Comparison of ENCODE assay signal across 18 cellular contexts in the genomic region with DNA sequence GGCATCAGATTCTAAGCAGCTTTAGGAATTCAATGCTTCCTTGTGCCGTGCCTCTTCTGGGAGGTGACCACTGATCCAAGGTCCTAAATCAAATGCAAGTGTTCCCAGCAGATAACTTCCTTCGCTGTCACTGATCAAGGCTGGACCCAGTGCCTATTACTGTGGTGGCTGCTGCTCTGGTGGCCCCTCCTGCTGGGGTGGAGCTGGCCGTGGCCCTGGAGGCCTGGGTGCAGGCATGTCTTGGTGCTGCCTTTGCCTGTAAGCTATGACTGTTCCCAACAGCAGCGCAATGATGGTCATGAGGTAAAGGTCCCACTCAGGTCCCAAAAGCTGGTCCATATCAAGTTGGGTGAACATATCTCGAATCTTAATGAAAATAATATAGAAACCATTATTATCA.
"Had no signal": no experiment of that assay in that cellular context is flagged by ENCODE, and none has a peak within 500 bp of the region (broad histone marks: within the 10 kb centered on the region; RNA-seq: fewer than 3 reads in every experiment).

No MANE protein-coding gene starts in this region.

- H3K4me3 Mint-ChIP-seq: immature natural killer cell; naive B cell; stimulated activated naive B cell treated with anti-CD40 and anti-IgM and Interleukin-4, amounts not matched to agents 10 μg/mL and 1 μg/mL and 100 μg/mL, for 72 hours; stimulated activated naive CD8-positive, alpha-beta T cell treated with anti-CD3 and anti-CD28 coated beads, Interleukin-15, amount 100 ng/mL, for 72 hours had no signal

- DNase-seq: effector memory CD4-positive, alpha-beta T cell; glutamatergic neuron; immature natural killer cell; left ventricle myocardium inferior; mesendoderm; naive B cell; sigmoid colon; stimulated activated CD4-positive, alpha-beta T cell treated with anti-CD3 and anti-CD28 coated beads, Interleukin-2, amount 100 ng/mL, for 24 hours; stimulated activated CD4-positive, alpha-beta T cell treated with anti-CD3 and anti-CD28 coated beads, Interleukin-4, amount 100 ng/mL, for 4 hours; stimulated activated naive B cell treated with anti-CD40 and anti-IgM and Interleukin-4, amounts not matched to agents 10 μg/mL and 1 μg/mL and 100 μg/mL, for 72 hours; stimulated activated naive CD8-positive, alpha-beta T cell treated with anti-CD3 and anti-CD28 coated beads, Interleukin-15, amount 100 ng/mL, for 72 hours; testis had no signal

- ATAC-seq: esophagus mucosa; gastroesophageal sphincter; stimulated activated naive B cell treated with anti-CD40 and anti-IgM and Interleukin-4, amounts not matched to agents 10 μg/mL and 1 μg/mL and 100 μg/mL, for 72 hours; stimulated activated naive CD8-positive, alpha-beta T cell treated with anti-CD3 and anti-CD28 coated beads, Interleukin-15, amount 100 ng/mL, for 72 hours had no signal

- H3K27me3 Mint-ChIP-seq: naive B cell; stimulated activated naive B cell treated with anti-CD40 and anti-IgM and Interleukin-4, amounts not matched to agents 10 μg/mL and 1 μg/mL and 100 μg/mL, for 72 hours; stimulated activated naive CD8-positive, alpha-beta T cell treated with anti-CD3 and anti-CD28 coated beads, Interleukin-15, amount 100 ng/mL, for 72 hours had no signal

- H3K9me3 Mint-ChIP-seq: naive B cell; stimulated activated naive B cell treated with anti-CD40 and anti-IgM and Interleukin-4, amounts not matched to agents 10 μg/mL and 1 μg/mL and 100 μg/mL, for 72 hours; stimulated activated naive CD8-positive, alpha-beta T cell treated with anti-CD3 and anti-CD28 coated beads, Interleukin-15, amount 100 ng/mL, for 72 hours had no signal

- H3K4me1 ChIP-seq: gastroesophageal sphincter, right atrium auricular region, testis, tibial nerve had no signal

- H3K4me3 ChIP-seq: gastroesophageal sphincter, left ventricle myocardium inferior, lung, right atrium auricular region, sigmoid colon, skin epidermis, testis, tibial nerve had no signal

- H3K27ac ChIP-seq: right atrium auricular region, sigmoid colon, skin epidermis, testis, tibial nerve had no signal

- H3K27me3 ChIP-seq: gastroesophageal sphincter, right atrium auricular region, sigmoid colon, testis, tibial nerve had no signal

- H3K9me3 ChIP-seq: gastroesophageal sphincter, left ventricle myocardium inferior, right atrium auricular region, sigmoid colon, testis, tibial nerve had no signal

- H3K27ac Mint-ChIP-seq: stimulated activated naive B cell treated with anti-CD40 and anti-IgM and Interleukin-4, amounts not matched to agents 10 μg/mL and 1 μg/mL and 100 μg/mL, for 72 hours; stimulated activated naive CD8-positive, alpha-beta T cell treated with anti-CD3 and anti-CD28 coated beads, Interleukin-15, amount 100 ng/mL, for 72 hours had no signal
